Comparison of ENCODE assay signal across 2 cellular contexts in the genomic region with DNA sequence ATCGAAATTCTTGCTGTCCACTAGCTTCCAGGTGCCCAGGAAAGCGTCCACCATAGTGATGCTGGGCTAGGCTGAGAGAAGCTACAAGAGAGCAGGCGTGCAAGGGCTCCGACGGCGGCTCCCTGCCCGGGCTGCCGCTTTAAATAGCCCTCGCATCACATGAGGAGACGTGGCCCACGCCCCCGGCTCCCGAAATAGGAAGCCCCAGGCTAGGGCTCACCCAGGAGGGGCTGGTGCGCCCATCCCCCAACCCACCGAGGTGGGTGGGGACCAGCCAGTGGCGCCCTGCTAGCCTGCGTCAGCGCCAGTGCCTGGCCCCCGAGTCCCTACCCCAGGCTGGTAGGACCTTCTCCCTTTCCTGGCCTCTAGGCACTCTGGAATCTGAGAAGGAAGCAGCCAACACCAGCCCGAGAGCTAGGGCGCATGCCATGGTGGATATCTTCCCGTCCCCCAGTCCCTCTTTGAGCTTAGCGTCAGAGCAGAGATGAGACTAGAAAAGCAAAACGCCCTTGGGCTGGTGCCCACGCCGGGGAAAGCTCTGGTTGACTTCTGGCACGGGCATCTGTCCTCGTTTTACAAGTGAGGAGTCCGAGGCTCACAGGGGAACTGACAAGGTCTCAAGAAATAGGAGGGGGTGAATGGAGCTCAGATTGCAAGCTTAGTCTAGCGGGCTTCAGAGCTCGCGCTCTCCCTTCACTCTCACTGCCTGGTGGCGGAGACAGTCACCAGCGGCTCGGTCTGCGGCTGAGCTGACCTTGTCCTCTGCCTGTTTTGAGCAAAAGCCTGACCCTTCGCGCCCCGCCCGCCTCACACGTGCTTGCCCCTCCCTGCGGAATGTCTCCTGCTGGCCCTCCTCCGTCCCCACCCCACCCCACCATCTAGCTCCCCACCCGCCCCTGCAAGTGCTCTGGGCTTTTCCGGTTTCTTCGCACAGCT.
TF ChIP-seq lines count a peak whose summit lies in the region.

Gene FABP3 (minus strand): TSS at position 116 of the 936 bp plus-strand sequence. CDS start 62 bp downstream, at position 54.

TF ChIP-seq in H1, 55 proteins besides CTCF, POLR2A, EP300 and RAD21 (continued from another document and continues in another):
- TF ChIP-seq HDAC2 (IDR thresholded peaks at IDR 0.05; ENCODE audit: borderline replicate concordance in 1 of 2, low read depth in 2 of 2, low read length in 2 of 2) = peak in 1 of 2 experiments; percentile 53; a peak in 2 of 4 replicates
- peak; percentile 98 for TF ChIP-seq TEAD4 (IDR thresholded peaks at IDR 0.05; ENCODE audit: low read depth, low read length)
- TF ChIP-seq SRF (IDR thresholded peaks at IDR 0.05; ENCODE audit: low read depth, low read length) = no peak
- TF ChIP-seq BCL11A (IDR thresholded peaks at IDR 0.05; ENCODE audit: low read depth in 2 of 2, low read length in 2 of 2) = no peak
- TF ChIP-seq PHF8 (conservative IDR thresholded peaks at IDR 0.05; ENCODE audit: low read depth, low read length) = peak; percentile 46
- TF ChIP-seq CEBPB (IDR thresholded peaks at IDR 0.05; ENCODE audit: low read depth, low read length) = no peak
- no peak for TF ChIP-seq SP4 (IDR thresholded peaks at IDR 0.05; ENCODE audit: low read length)
- TF ChIP-seq KDM1A (IDR thresholded peaks at IDR 0.05; ENCODE audit: borderline replicate concordance, low read length) = no peak
- TF ChIP-seq E2F6 (IDR thresholded peaks at IDR 0.05) = peak; percentile 76
- TF ChIP-seq, protein P1, sequence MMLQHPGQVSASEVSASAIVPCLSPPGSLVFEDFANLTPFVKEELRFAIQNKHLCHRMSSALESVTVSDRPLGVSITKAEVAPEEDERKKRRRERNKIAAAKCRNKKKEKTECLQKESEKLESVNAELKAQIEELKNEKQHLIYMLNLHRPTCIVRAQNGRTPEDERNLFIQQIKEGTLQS (IDR thresholded peaks at IDR 0.05; ENCODE audit: insufficient read depth, low read depth, low read length) = no peak
- TF ChIP-seq SIN3A (conservative IDR thresholded peaks at IDR 0.05 in 1 of 2, IDR thresholded peaks at IDR 0.05 in 1 of 2; ENCODE audit: low read depth in 1 of 2, low read length in 2 of 2) = peak; percentile 29 to 81; a peak in 1 of 4 replicates
- TF ChIP-seq TAF7 (optimal IDR thresholded peaks at IDR 0.05; ENCODE audit: borderline replicate concordance, low read depth, low read length) = peak; percentile 16

TF ChIP-seq in liver, 16 proteins besides CTCF, POLR2A, EP300 and RAD21 (continued from another document):
- TF ChIP-seq, protein P1 (IDR thresholded peaks at IDR 0.05) = no peak
- TF ChIP-seq NR2F2 (IDR thresholded peaks at IDR 0.05) = peak; percentile 39
- TF ChIP-seq FOXA1 (IDR thresholded peaks at IDR 0.05) = no peak
- TF ChIP-seq TAF1 (conservative IDR thresholded peaks at IDR 0.05) = no peak
- peak; percentile 11 to 14 for TF ChIP-seq RXRA (IDR thresholded peaks at IDR 0.05)
- TF ChIP-seq, protein P2, sequence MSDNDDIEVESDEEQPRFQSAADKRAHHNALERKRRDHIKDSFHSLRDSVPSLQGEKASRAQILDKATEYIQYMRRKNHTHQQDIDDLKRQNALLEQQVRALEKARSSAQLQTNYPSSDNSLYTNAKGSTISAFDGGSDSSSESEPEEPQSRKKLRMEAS (IDR thresholded peaks at IDR 0.05) = no peak
- TF ChIP-seq JUND (IDR thresholded peaks at IDR 0.05) = no peak
- TF ChIP-seq, protein P3, sequence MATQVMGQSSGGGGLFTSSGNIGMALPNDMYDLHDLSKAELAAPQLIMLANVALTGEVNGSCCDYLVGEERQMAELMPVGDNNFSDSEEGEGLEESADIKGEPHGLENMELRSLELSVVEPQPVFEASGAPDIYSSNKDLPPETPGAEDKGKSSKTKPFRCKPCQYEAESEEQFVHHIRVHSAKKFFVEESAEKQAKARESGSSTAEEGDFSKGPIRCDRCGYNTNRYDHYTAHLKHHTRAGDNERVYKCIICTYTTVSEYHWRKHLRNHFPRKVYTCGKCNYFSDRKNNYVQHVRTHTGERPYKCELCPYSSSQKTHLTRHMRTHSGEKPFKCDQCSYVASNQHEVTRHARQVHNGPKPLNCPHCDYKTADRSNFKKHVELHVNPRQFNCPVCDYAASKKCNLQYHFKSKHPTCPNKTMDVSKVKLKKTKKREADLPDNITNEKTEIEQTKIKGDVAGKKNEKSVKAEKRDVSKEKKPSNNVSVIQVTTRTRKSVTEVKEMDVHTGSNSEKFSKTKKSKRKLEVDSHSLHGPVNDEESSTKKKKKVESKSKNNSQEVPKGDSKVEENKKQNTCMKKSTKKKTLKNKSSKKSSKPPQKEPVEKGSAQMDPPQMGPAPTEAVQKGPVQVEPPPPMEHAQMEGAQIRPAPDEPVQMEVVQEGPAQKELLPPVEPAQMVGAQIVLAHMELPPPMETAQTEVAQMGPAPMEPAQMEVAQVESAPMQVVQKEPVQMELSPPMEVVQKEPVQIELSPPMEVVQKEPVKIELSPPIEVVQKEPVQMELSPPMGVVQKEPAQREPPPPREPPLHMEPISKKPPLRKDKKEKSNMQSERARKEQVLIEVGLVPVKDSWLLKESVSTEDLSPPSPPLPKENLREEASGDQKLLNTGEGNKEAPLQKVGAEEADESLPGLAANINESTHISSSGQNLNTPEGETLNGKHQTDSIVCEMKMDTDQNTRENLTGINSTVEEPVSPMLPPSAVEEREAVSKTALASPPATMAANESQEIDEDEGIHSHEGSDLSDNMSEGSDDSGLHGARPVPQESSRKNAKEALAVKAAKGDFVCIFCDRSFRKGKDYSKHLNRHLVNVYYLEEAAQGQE (IDR thresholded peaks at IDR 0.05) = no peak
- no peak for TF ChIP-seq GABPA (IDR thresholded peaks at IDR 0.05 in 1 of 2, conservative IDR thresholded peaks at IDR 0.05 in 1 of 2)
- TF ChIP-seq HNF4G (IDR thresholded peaks at IDR 0.05) = no peak
